7 cellular contexts compared by ENCODE assay signal in the genomic region with DNA sequence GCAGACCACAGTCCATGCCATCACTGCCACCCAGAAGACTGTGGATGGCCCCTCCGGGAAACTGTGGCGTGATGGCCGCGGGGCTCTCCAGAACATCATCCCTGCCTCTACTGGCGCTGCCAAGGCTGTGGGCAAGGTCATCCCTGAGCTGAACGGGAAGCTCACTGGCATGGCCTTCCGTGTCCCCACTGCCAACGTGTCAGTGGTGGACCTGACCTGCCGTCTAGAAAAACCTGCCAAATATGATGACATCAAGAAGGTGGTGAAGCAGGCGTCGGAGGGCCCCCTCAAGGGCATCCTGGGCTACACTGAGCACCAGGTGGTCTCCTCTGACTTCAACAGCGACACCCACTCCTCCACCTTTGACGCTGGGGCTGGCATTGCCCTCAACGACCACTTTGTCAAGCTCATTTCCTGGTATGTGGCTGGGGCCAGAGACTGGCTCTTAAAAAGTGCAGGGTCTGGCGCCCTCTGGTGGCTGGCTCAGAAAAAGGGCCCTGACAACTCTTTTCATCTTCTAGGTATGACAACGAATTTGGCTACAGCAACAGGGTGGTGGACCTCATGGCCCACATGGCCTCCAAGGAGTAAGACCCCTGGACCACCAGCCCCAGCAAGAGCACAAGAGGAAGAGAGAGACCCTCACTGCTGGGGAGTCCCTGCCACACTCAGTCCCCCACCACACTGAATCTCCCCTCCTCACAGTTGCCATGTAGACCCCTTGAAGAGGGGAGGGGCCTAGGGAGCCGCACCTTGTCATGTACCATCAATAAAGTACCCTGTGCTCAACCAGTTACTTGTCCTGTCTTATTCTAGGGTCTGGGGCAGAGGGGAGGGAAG. TPM values are rescaled to one million over a fixed set of nuclear protein-coding genes. Genes with fewer than 3 reads are reported as not detected.
DNase-seq lines count a peak whose midpoint lies in the region; FAIRE-seq and TF ChIP-seq lines count a peak whose summit lies in the region.
"Not testable (repeated sequence)": the region's sequence is repeated elsewhere in the genome, so short reads cannot be mapped to it uniquely, and the experiment has no call there.

No MANE protein-coding gene starts in this region.

- FAIRE-seq in small intestine (lab: Jason Lieb, UNC) = not testable (repeated sequence)

- peak; percentile 53 for DNase-seq in GM06990 (ENCODE audit: extremely low read depth, insufficient read length)
- peak; percentile 20 for DNase-seq in NCI-H1048 (lab: John Stamatoyannopoulos, UW)
- peak; percentile 85 for DNase-seq in RPMI8226
- peak; percentile 86 for DNase-seq in activated CD8-positive, alpha-beta memory T cell treated with anti-CD3 and anti-CD28 coated beads, Interleukin-2, amount 50 U/mL, for 4 hours
- DNase-seq in dedifferentiated amniotic fluid mesenchymal stem cell (ENCODE audit: extremely low spot score) = peak; percentile 79
- peak; percentile 82 for DNase-seq in kidney tubule cell (ENCODE audit: low spot score)
- DNase-seq in small intestine = peak; percentile 82

- H3K4me3 ChIP-seq in GM06990 (replicated peaks; ENCODE audit: low read depth, low read length) = peak overlapping the region; percentile 97
- not testable (repeated sequence) for H3K4me3 ChIP-seq in small intestine (ENCODE audit: low read depth in 1 of 2, low read length in 2 of 2)

- peak; percentile 82 for TF ChIP-seq CTCF in GM06990 (IDR thresholded peaks at IDR 0.05; ENCODE audit: insufficient read depth, low read length, poor library complexity, severe bottlenecking)

- not testable (repeated sequence) for H3K4me1 ChIP-seq in small intestine (ENCODE audit: control insufficient read depth in 2 of 2, insufficient read depth in 1 of 2, low read depth in 1 of 2, low read length in 1 of 2)

- peak overlapping the region; percentile 54 to 99 for H3K27ac ChIP-seq in small intestine (ENCODE audit: low read depth in 1 of 2, low read length in 1 of 2)

- 25 to 32% (median 29%) methylated on average over 17 of the region's 17 CpGs for WGBS in small intestine, 3 donors

- H3K27me3 ChIP-seq in GM06990 (replicated peaks; ENCODE audit: control insufficient read depth, insufficient read depth, low read length); small intestine (ENCODE audit: control insufficient read depth in 2 of 2, insufficient read depth in 2 of 2, low read length in 2 of 2): not testable (repeated sequence)

- H3K36me3 ChIP-seq in GM06990 (ENCODE audit: control insufficient read depth, insufficient read depth, low read length) (peaks cover 39% of the 10 kb centered on the region), small intestine (ENCODE audit: control insufficient read depth in 2 of 2, insufficient read depth in 2 of 2, low read length in 2 of 2) (peaks cover 12 to 20% of the 10 kb centered on the region in 2 donors)

- H3K9me3 ChIP-seq in small intestine (ENCODE audit: control insufficient read depth, low read depth) = not testable (repeated sequence)

RNA-seq across cellular contexts. Expression of gene GAPDH, which starts 3.5 kb away (rescaled TPM):
- 1,000 to 10,000 TPM; 2,587 to 3,805 (median 3,097) TPM for polyA plus RNA-seq in small intestine

RNA-seq across cellular contexts. Expression of gene IFFO1, which starts 18.0 kb away (rescaled TPM):
- polyA plus RNA-seq in small intestine = 1 to 10 TPM; 1.3 to 7.7 (median 4.1) TPM

RNA-seq across cellular contexts. Expression of gene NOP2, which starts 30.3 kb away (rescaled TPM):
- polyA plus RNA-seq in small intestine = 10 to 100 TPM; 14.3 to 27.1 (median 17.0) TPM

RNA-seq across cellular contexts. Expression of gene NCAPD2, which starts 43.9 kb away (rescaled TPM):
- 10 to 100 TPM in 2 of 3 donors, 1 to 10 TPM in 1; 6.5 to 30.9 (median 13.2) TPM for polyA plus RNA-seq in small intestine

RNA-seq across cellular contexts. Expression of gene MRPL51, which starts 44.7 kb away (rescaled TPM):
- polyA plus RNA-seq in small intestine = 100 to 1,000 TPM in 1 of 3 donors, 10 to 100 TPM in 2; 88.1 to 126 (median 89.5) TPM

Comparison
In these comparisons a context has a peak if more than half of its experiments do, and no peak if none do; other contexts are left out.
1. DNase-seq: peak in every context shown above with its lines; median percentile 86 in activated CD8-positive, alpha-beta memory T cell treated with anti-CD3 and anti-CD28 coated beads, Interleukin-2, amount 50 U/mL, for 4 hours; 85 in RPMI8226; 82 in kidney tubule cell; 82 in small intestine; 79 in dedifferentiated amniotic fluid mesenchymal stem cell; 53 in GM06990; 20 in NCI-H1048.